ENCODE assay signal across 23 cellular contexts in genomic region chr1:59690531-59690930, GRCh38.
A peak's percentile ranks its signal among the peaks of the same experiment; 100 is the strongest.
DNase-seq lines count a peak whose midpoint lies in the region; ATAC-seq and TF ChIP-seq lines count a peak whose summit lies in the region.
"Had no signal": no experiment of that assay in that cellular context is flagged by ENCODE, and none has a peak within 500 bp of the region (broad histone marks: within the 10 kb centered on the region; RNA-seq: fewer than 3 reads in every experiment).

No MANE protein-coding gene starts in this region.

- no peak overlapping the region for H3K4me3 ChIP-seq in left ventricle myocardium inferior
- peak overlapping the region in 1 of 4 donors; percentile 32 for H3K4me3 ChIP-seq in gastrocnemius medialis
- H3K4me3 ChIP-seq in vagina = no peak overlapping the region
- H3K4me3 ChIP-seq in mucosa of descending colon = no peak overlapping the region
- H3K4me3 ChIP-seq: lower lobe of right lung, SJSA1 had no signal

- no peak for TF ChIP-seq CTCF in left ventricle myocardium inferior (IDR thresholded peaks at IDR 0.05; ENCODE audit: borderline replicate concordance)
- no peak for TF ChIP-seq CTCF in gastrocnemius medialis (IDR thresholded peaks at IDR 0.05 in 4 of 5, conservative IDR thresholded peaks at IDR 0.05 in 1 of 5)
- no peak for TF ChIP-seq CTCF in vagina (IDR thresholded peaks at IDR 0.05)
- TF ChIP-seq CTCF in mucosa of descending colon (IDR thresholded peaks at IDR 0.05) = no peak

- no peaks in the 10 kb centered on the region for H3K27me3 ChIP-seq in left ventricle myocardium inferior (ENCODE audit: low read depth)
- H3K27me3 ChIP-seq in gastrocnemius medialis = no peaks in the 10 kb centered on the region
- H3K27me3 ChIP-seq in vagina = no peaks in the 10 kb centered on the region
- H3K27me3 ChIP-seq: SJSA1 had no signal

- ATAC-seq in Right ventricle myocardium inferior (no peak), memory B cell (ENCODE audit: low read depth) (no peak), gastrocnemius medialis (peak in 1 of 2 donors; percentile 6), HG03095 (IDR thresholded peaks at IDR 0.05; ENCODE audit: unreplicated experiment) (no peak), mucosa of descending colon (no peak), HG03097 (IDR thresholded peaks at IDR 0.05; ENCODE audit: low FRiP score, unreplicated experiment) (no peak)
- ATAC-seq: effector memory CD8-positive, alpha-beta T cell had no signal

- peaks cover 3% of the 10 kb centered on the region for H3K36me3 Mint-ChIP-seq in memory B cell

- H3K4me1 Mint-ChIP-seq in memory B cell = peaks cover 10% of the 10 kb centered on the region
- H3K4me1 Mint-ChIP-seq: activated CD4-positive, alpha-beta memory T cell treated with anti-CD3 and anti-CD28 coated beads, Interleukin-2, amount 10 ng/mL, durations not matched to agents 7 days and 5 days had no signal

- H3K9me3 ChIP-seq in left ventricle myocardium inferior (replicated peaks) (no peaks in the 10 kb centered on the region), gastrocnemius medialis (no peaks in the 10 kb centered on the region), vagina (no peaks in the 10 kb centered on the region), mucosa of descending colon (no peaks in the 10 kb centered on the region)
- H3K9me3 ChIP-seq: lower lobe of right lung, SJSA1 had no signal

- peaks cover 2% of the 10 kb centered on the region for H3K9me3 Mint-ChIP-seq in memory B cell
- H3K9me3 Mint-ChIP-seq: activated CD4-positive, alpha-beta memory T cell treated with anti-CD3 and anti-CD28 coated beads, Interleukin-2, amount 10 ng/mL, durations not matched to agents 7 days and 5 days; effector memory CD8-positive, alpha-beta T cell; stimulated activated naive CD8-positive, alpha-beta T cell treated with anti-CD3 and anti-CD28 coated beads, Interleukin-15, Interleukin-2, amounts not matched to agents 100 ng/mL and 50 ng/mL, for 24 hours had no signal

- H3K4me1 ChIP-seq in left ventricle myocardium inferior (peaks cover 17% of the 10 kb centered on the region), gastrocnemius medialis (peaks cover 62 to 68% of the 10 kb centered on the region in 2 donors), vagina (peaks cover 37% of the 10 kb centered on the region), mucosa of descending colon (ENCODE audit: low read depth) (no peaks in the 10 kb centered on the region)

- TF ChIP-seq POLR2A in gastrocnemius medialis (IDR thresholded peaks at IDR 0.05) (no peak), vagina (IDR thresholded peaks at IDR 0.05) (no peak)

- peak overlapping the region; percentile 52 for H3K27ac ChIP-seq in left ventricle myocardium inferior (replicated peaks)
- H3K27ac ChIP-seq in gastrocnemius medialis = peak overlapping the region; percentile 85 to 89 (median 87)
- H3K27ac ChIP-seq in vagina = peak overlapping the region; percentile 73
- H3K27ac ChIP-seq: lower lobe of right lung, SJSA1 had no signal

- in situ Hi-C loops in gastrocnemius medialis (cut with MboI; ENCODE audit: low sequenced_read_pairs in 4 of 4) = loop anchor here (10.0 to 25.0 kb wide), 5 partner anchors 178 to 906 kb away; partner anchors contain the start of genes FGGY (in 2 of the 4) and JUN (in 2 of the 4)

- no peaks in the 10 kb centered on the region for H3K27me3 Mint-ChIP-seq in memory B cell
- H3K27me3 Mint-ChIP-seq: activated CD4-positive, alpha-beta memory T cell treated with anti-CD3 and anti-CD28 coated beads, Interleukin-2, amount 10 ng/mL, durations not matched to agents 7 days and 5 days; effector memory CD8-positive, alpha-beta T cell; stimulated activated naive CD8-positive, alpha-beta T cell treated with anti-CD3 and anti-CD28 coated beads, Interleukin-15, Interleukin-2, amounts not matched to agents 100 ng/mL and 50 ng/mL, for 24 hours had no signal

- no peaks in the 10 kb centered on the region for H3K36me3 ChIP-seq in left ventricle myocardium inferior
- no peaks in the 10 kb centered on the region for H3K36me3 ChIP-seq in gastrocnemius medialis
- no peaks in the 10 kb centered on the region for H3K36me3 ChIP-seq in vagina
- H3K36me3 ChIP-seq in mucosa of descending colon (ENCODE audit: low read depth) = no peaks in the 10 kb centered on the region
- H3K36me3 ChIP-seq: lower lobe of right lung, SJSA1 had no signal

- H3K27ac Mint-ChIP-seq in memory B cell = peak overlapping the region; percentile 88
- H3K27ac Mint-ChIP-seq: activated CD4-positive, alpha-beta memory T cell treated with anti-CD3 and anti-CD28 coated beads, Interleukin-2, amount 10 ng/mL, durations not matched to agents 7 days and 5 days; effector memory CD8-positive, alpha-beta T cell; stimulated activated naive CD8-positive, alpha-beta T cell treated with anti-CD3 and anti-CD28 coated beads, Interleukin-15, Interleukin-2, amounts not matched to agents 100 ng/mL and 50 ng/mL, for 24 hours had no signal

- H3K4me3 Mint-ChIP-seq in memory B cell = no peak overlapping the region
- H3K4me3 Mint-ChIP-seq: activated CD4-positive, alpha-beta memory T cell treated with anti-CD3 and anti-CD28 coated beads, Interleukin-2, amount 10 ng/mL, durations not matched to agents 7 days and 5 days; effector memory CD8-positive, alpha-beta T cell; stimulated activated naive CD8-positive, alpha-beta T cell treated with anti-CD3 and anti-CD28 coated beads, Interleukin-15, Interleukin-2, amounts not matched to agents 100 ng/mL and 50 ng/mL, for 24 hours had no signal

- DNase-seq in left ventricle myocardium inferior (no peak), Right ventricle myocardium inferior (ENCODE audit: missing footprints) (no peak), memory B cell (ENCODE audit: low spot score in 2 of 2) (no peak), gastrocnemius medialis (no peak), vagina (ENCODE audit: extremely low spot score in 2 of 2) (no peak), mucosa of descending colon (no peak)
- DNase-seq: ACHN; activated CD4-positive, alpha-beta memory T cell treated with anti-CD3 and anti-CD28 coated beads, Interleukin-2, amount 10 ng/mL, durations not matched to agents 7 days and 5 days; activated CD4-positive, CD25-positive, alpha-beta regulatory T cell treated with anti-CD3 and anti-CD28 coated beads, Interleukin-2, amount 50 U/mL, for 72 hours; activated effector memory CD4-positive, alpha-beta T cell treated with Interleukin-2 at 50 U/mL for 16 hours; activated T-cell treated with anti-CD3 and anti-CD28 coated beads for 4 hours; effector memory CD8-positive, alpha-beta T cell; H7; islet precursor cell; KBM-7; lower lobe of right lung; MM.1S; NCI-H1417 treated with DMSO at 0.1 percent for 48 hours; occipital lobe had no signal

- intact Hi-C loops in left ventricle myocardium inferior (cut with micrococcal nuclease) (loop anchor here (10.0 kb wide), 1 partner anchor 906 kb away; the partner anchor contains the start of gene JUN), Right ventricle myocardium inferior (cut with DNase I) (no loop called here), gastrocnemius medialis (cut with DNase I; ENCODE audit: low total_unique reads) (loop anchor here (2.0 to 5.0 kb wide), 5 partner anchors 90 to 908 kb away; partner anchors contain the start of gene JUN), vagina (cut with DNase I) (no loop called here), mucosa of descending colon (cut with DNase I, micrococcal nuclease) (loop anchor here in 1 of 2 donors (10.0 kb wide), 1 partner anchor 906 kb away; the partner anchor contains the start of gene JUN)

Comparison
In these comparisons a context has a peak if more than half of its experiments do, and no peak if none do; other contexts are left out.
1. intact Hi-C loops: an anchor here in left ventricle myocardium inferior (10.0 kb wide) and gastrocnemius medialis (2.0 to 5.0 kb wide); none called in Right ventricle myocardium inferior and vagina.